In genomic region chr11:616320-617220, GRCh38 we compare ENCODE assay signal across 1 cellular context.
TF ChIP-seq lines count a peak whose summit lies in the region.

No MANE protein-coding gene starts in this region.

TF ChIP-seq in liver, 16 proteins besides CTCF, POLR2A, EP300 and RAD21 (continued from another document):
- TF ChIP-seq, protein P1, sequence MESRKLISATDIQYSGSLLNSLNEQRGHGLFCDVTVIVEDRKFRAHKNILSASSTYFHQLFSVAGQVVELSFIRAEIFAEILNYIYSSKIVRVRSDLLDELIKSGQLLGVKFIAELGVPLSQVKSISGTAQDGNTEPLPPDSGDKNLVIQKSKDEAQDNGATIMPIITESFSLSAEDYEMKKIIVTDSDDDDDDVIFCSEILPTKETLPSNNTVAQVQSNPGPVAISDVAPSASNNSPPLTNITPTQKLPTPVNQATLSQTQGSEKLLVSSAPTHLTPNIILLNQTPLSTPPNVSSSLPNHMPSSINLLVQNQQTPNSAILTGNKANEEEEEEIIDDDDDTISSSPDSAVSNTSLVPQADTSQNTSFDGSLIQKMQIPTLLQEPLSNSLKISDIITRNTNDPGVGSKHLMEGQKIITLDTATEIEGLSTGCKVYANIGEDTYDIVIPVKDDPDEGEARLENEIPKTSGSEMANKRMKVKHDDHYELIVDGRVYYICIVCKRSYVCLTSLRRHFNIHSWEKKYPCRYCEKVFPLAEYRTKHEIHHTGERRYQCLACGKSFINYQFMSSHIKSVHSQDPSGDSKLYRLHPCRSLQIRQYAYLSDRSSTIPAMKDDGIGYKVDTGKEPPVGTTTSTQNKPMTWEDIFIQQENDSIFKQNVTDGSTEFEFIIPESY (IDR thresholded peaks at IDR 0.05), result no peak
- TF ChIP-seq JUND (IDR thresholded peaks at IDR 0.05) (no peak), HNF4G (IDR thresholded peaks at IDR 0.05) (no peak), NR2F2 (IDR thresholded peaks at IDR 0.05) (no peak)
- TF ChIP-seq, protein P2, sequence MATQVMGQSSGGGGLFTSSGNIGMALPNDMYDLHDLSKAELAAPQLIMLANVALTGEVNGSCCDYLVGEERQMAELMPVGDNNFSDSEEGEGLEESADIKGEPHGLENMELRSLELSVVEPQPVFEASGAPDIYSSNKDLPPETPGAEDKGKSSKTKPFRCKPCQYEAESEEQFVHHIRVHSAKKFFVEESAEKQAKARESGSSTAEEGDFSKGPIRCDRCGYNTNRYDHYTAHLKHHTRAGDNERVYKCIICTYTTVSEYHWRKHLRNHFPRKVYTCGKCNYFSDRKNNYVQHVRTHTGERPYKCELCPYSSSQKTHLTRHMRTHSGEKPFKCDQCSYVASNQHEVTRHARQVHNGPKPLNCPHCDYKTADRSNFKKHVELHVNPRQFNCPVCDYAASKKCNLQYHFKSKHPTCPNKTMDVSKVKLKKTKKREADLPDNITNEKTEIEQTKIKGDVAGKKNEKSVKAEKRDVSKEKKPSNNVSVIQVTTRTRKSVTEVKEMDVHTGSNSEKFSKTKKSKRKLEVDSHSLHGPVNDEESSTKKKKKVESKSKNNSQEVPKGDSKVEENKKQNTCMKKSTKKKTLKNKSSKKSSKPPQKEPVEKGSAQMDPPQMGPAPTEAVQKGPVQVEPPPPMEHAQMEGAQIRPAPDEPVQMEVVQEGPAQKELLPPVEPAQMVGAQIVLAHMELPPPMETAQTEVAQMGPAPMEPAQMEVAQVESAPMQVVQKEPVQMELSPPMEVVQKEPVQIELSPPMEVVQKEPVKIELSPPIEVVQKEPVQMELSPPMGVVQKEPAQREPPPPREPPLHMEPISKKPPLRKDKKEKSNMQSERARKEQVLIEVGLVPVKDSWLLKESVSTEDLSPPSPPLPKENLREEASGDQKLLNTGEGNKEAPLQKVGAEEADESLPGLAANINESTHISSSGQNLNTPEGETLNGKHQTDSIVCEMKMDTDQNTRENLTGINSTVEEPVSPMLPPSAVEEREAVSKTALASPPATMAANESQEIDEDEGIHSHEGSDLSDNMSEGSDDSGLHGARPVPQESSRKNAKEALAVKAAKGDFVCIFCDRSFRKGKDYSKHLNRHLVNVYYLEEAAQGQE (IDR thresholded peaks at IDR 0.05), result no peak
